Comparison of ENCODE assay signal across 1 cellular context in the genomic region with DNA sequence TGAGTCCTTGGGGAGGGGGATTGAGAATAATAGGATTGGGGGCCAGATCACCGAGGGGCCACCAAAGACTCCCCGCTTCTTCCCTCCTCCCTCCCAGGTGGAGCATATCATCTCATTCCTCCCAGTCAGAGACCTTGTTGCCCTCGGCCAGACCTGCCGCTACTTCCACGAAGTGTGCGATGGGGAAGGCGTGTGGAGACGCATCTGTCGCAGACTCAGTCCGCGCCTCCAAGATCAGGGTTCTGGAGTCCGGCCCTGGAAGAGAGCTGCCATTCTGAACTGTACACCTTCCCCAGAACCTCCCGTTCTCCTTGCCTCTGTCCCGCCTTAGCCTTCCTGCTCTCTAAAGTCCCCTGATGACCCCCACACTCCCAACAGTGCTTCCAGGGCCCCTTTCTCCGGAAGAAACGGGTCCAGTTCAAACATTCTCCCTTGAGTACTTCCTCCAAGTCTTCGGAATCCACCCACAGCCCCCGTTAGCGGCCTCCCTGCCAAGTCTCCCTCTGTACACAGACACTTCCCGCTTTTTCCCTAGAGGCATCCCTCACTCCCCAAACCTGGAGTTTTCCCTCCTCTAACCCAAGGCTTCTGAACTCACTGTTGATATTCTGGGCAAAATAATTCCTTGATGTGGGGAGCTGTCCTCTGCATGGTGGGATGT.
TF ChIP-seq lines count a peak whose summit lies in the region.

No MANE protein-coding gene starts in this region.

TF ChIP-seq in H1, 55 proteins besides CTCF, POLR2A, EP300 and RAD21:
- TF ChIP-seq CEBPB (IDR thresholded peaks at IDR 0.05; ENCODE audit: low read depth, low read length) (no peak), CREB1 (IDR thresholded peaks at IDR 0.05) (no peak), GTF2F1 (IDR thresholded peaks at IDR 0.05; ENCODE audit: borderline replicate concordance, low read depth, low read length) (no peak), MAFK (IDR thresholded peaks at IDR 0.05; ENCODE audit: low read depth, low read length) (no peak), TAF1 (IDR thresholded peaks at IDR 0.05; ENCODE audit: low read depth, low read length) (no peak), POU5F1 (IDR thresholded peaks at IDR 0.05; ENCODE audit: low read depth, low read length) (no peak), ASH2L (IDR thresholded peaks at IDR 0.05; ENCODE audit: low read length) (no peak), SIN3A (conservative IDR thresholded peaks at IDR 0.05 in 1 of 2, IDR thresholded peaks at IDR 0.05 in 1 of 2; ENCODE audit: low read depth in 1 of 2, low read length in 2 of 2) (no peak), TEAD4 (IDR thresholded peaks at IDR 0.05; ENCODE audit: low read depth, low read length) (no peak), TCF12 (IDR thresholded peaks at IDR 0.05; ENCODE audit: low read depth, low read length) (no peak), RFX5 (IDR thresholded peaks at IDR 0.05; ENCODE audit: borderline replicate concordance, low read depth, low read length) (no peak), EGR1 (IDR thresholded peaks at IDR 0.05; ENCODE audit: borderline replicate concordance, low read depth, low read length) (no peak), ZNF274 (IDR thresholded peaks at IDR 0.05; ENCODE audit: borderline replicate concordance, extremely low read depth, low read length) (no peak), YY1 (IDR thresholded peaks at IDR 0.05; ENCODE audit: low read depth, low read length) (no peak), KDM1A (IDR thresholded peaks at IDR 0.05; ENCODE audit: borderline replicate concordance, low read length) (no peak), RBBP5 (IDR thresholded peaks at IDR 0.05; ENCODE audit: borderline replicate concordance, low read depth, low read length) (no peak), RXRA (IDR thresholded peaks at IDR 0.05; ENCODE audit: insufficient read depth, low read depth, low read length) (no peak)
- TF ChIP-seq, protein P1, sequence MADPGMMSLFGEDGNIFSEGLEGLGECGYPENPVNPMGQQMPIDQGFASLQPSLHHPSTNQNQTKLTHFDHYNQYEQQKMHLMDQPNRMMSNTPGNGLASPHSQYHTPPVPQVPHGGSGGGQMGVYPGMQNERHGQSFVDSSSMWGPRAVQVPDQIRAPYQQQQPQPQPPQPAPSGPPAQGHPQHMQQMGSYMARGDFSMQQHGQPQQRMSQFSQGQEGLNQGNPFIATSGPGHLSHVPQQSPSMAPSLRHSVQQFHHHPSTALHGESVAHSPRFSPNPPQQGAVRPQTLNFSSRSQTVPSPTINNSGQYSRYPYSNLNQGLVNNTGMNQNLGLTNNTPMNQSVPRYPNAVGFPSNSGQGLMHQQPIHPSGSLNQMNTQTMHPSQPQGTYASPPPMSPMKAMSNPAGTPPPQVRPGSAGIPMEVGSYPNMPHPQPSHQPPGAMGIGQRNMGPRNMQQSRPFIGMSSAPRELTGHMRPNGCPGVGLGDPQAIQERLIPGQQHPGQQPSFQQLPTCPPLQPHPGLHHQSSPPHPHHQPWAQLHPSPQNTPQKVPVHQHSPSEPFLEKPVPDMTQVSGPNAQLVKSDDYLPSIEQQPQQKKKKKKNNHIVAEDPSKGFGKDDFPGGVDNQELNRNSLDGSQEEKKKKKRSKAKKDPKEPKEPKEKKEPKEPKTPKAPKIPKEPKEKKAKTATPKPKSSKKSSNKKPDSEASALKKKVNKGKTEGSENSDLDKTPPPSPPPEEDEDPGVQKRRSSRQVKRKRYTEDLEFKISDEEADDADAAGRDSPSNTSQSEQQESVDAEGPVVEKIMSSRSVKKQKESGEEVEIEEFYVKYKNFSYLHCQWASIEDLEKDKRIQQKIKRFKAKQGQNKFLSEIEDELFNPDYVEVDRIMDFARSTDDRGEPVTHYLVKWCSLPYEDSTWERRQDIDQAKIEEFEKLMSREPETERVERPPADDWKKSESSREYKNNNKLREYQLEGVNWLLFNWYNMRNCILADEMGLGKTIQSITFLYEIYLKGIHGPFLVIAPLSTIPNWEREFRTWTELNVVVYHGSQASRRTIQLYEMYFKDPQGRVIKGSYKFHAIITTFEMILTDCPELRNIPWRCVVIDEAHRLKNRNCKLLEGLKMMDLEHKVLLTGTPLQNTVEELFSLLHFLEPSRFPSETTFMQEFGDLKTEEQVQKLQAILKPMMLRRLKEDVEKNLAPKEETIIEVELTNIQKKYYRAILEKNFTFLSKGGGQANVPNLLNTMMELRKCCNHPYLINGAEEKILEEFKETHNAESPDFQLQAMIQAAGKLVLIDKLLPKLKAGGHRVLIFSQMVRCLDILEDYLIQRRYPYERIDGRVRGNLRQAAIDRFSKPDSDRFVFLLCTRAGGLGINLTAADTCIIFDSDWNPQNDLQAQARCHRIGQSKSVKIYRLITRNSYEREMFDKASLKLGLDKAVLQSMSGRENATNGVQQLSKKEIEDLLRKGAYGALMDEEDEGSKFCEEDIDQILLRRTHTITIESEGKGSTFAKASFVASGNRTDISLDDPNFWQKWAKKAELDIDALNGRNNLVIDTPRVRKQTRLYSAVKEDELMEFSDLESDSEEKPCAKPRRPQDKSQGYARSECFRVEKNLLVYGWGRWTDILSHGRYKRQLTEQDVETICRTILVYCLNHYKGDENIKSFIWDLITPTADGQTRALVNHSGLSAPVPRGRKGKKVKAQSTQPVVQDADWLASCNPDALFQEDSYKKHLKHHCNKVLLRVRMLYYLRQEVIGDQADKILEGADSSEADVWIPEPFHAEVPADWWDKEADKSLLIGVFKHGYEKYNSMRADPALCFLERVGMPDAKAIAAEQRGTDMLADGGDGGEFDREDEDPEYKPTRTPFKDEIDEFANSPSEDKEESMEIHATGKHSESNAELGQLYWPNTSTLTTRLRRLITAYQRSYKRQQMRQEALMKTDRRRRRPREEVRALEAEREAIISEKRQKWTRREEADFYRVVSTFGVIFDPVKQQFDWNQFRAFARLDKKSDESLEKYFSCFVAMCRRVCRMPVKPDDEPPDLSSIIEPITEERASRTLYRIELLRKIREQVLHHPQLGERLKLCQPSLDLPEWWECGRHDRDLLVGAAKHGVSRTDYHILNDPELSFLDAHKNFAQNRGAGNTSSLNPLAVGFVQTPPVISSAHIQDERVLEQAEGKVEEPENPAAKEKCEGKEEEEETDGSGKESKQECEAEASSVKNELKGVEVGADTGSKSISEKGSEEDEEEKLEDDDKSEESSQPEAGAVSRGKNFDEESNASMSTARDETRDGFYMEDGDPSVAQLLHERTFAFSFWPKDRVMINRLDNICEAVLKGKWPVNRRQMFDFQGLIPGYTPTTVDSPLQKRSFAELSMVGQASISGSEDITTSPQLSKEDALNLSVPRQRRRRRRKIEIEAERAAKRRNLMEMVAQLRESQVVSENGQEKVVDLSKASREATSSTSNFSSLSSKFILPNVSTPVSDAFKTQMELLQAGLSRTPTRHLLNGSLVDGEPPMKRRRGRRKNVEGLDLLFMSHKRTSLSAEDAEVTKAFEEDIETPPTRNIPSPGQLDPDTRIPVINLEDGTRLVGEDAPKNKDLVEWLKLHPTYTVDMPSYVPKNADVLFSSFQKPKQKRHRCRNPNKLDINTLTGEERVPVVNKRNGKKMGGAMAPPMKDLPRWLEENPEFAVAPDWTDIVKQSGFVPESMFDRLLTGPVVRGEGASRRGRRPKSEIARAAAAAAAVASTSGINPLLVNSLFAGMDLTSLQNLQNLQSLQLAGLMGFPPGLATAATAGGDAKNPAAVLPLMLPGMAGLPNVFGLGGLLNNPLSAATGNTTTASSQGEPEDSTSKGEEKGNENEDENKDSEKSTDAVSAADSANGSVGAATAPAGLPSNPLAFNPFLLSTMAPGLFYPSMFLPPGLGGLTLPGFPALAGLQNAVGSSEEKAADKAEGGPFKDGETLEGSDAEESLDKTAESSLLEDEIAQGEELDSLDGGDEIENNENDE (IDR thresholded peaks at IDR 0.05; ENCODE audit: insufficient replicate concordance, low read length) = no peak
- TF ChIP-seq, protein P2, sequence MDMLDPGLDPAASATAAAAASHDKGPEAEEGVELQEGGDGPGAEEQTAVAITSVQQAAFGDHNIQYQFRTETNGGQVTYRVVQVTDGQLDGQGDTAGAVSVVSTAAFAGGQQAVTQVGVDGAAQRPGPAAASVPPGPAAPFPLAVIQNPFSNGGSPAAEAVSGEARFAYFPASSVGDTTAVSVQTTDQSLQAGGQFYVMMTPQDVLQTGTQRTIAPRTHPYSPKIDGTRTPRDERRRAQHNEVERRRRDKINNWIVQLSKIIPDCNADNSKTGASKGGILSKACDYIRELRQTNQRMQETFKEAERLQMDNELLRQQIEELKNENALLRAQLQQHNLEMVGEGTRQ (IDR thresholded peaks at IDR 0.05; ENCODE audit: low read length) = no peak
TF ChIP-seq in H1: peak in this region for 0.
